ENCODE assay signal across 13 cellular contexts in the genomic region with DNA sequence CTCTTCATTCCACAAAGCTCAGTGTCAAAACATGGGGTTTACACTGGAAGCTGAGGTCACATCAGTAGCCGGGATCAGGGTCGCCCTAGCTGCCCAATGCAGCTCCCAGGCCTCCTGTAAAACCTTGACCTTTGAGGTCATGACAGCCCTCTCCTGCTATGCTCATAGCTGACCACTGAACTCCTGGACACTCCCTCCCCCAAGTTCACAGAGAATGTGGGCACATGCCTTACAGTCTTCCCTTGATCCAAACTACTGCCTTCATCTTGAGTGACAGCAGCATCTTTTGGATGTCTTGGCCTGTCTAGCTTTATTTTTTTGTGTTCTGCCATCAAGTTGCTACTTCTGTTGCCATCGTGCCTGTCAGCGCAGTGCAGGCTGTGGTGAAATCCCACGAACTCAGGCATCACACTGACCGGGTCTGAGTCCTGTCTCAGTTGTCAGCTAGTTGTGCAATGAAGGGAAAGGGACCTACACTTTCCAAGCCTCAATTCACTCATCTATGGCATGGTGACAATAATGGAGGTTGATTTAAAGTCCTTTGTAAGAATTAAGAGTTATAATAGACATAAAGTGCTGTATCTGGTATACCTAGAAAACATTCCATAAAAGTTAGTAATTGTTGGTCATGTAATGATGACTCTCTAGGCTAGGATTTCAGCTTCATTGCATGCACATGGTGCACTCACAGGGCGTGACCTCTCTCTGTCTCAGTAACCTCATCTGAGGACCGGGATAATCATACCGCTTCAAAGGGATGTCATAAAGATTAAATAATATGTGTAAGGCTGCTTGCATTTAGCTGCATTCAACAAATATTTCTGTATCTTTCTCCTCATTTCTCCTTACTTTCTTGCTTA. TPM values are rescaled to one million over a fixed set of nuclear protein-coding genes. Genes with fewer than 3 reads are reported as not detected.
A peak's percentile ranks its signal among the peaks of the same experiment; 100 is the strongest.
DNase-seq lines count a peak whose midpoint lies in the region; ATAC-seq, FAIRE-seq and TF ChIP-seq lines count a peak whose summit lies in the region.
"Had no signal": no experiment of that assay in that cellular context is flagged by ENCODE, and none has a peak within 500 bp of the region (broad histone marks: within the 10 kb centered on the region; RNA-seq: fewer than 3 reads in every experiment).

No MANE protein-coding gene starts in this region.

- peak; percentile 70 for DNase-seq in MCF 10A (ENCODE audit: unreplicated experiment)
- no peak for DNase-seq in breast epithelium (ENCODE audit: low spot score in 2 of 2)
- peak; percentile 86 for DNase-seq in RWPE1 (ENCODE audit: low spot score)
- peak; percentile 67 for DNase-seq in fibroblast of pulmonary artery (ENCODE audit: low read depth)
- DNase-seq in urothelium cell line (ENCODE audit: low spot score): peak; percentile 33
- DNase-seq in 8988T: no peak
- DNase-seq in SK-N-DZ (ENCODE audit: low spot score): no peak
- DNase-seq: NCI-H2107 had no signal

- no peaks in the 10 kb centered on the region for H3K9me3 Mint-ChIP-seq in MCF 10A (ENCODE audit: unreplicated experiment)
- H3K9me3 Mint-ChIP-seq: activated T-helper 2 cell treated with anti-CD3 and anti-CD28 coated beads, Interferon-gamma antibody, Interleukin-2, Interleukin-4, amounts not matched to agents 10 μg/mL and 5 μg/mL and 100 μg/mL, durations not matched to agents 14 hours and 24 hours and 36 hours had no signal

- intact Hi-C loops in MCF 10A (cut with micrococcal nuclease) (no loop called here), breast epithelium (cut with DNase I; ENCODE audit: low total_unique reads) (no loop called here)

- no peak for ATAC-seq in GM18861 (IDR thresholded peaks at IDR 0.05; ENCODE audit: unreplicated experiment)

- no peaks in the 10 kb centered on the region for H3K9me3 ChIP-seq in breast epithelium
- H3K9me3 ChIP-seq: prostate gland had no signal

- CTCF ChIA-PET in MCF 10A (lab: Yijun Ruan, JAX) (interaction anchor here (0.7 to 1.6 kb wide), 2 partner anchors 326 to 587 kb away, joined by 3 to 4 read pairs; no protein-coding TSS in a partner anchor), RWPE1 (lab: Yijun Ruan, JAX) (interaction anchor here (0.6 kb wide), 1 partner anchor 13 kb away, joined by 3 read pairs; no protein-coding TSS in a partner anchor)

- H3K36me3 ChIP-seq in breast epithelium: no peaks in the 10 kb centered on the region
- H3K36me3 ChIP-seq: prostate gland had no signal

- H3K27me3 ChIP-seq in breast epithelium: no peaks in the 10 kb centered on the region

- no peaks in the 10 kb centered on the region for H3K27me3 Mint-ChIP-seq in MCF 10A (ENCODE audit: insufficient read depth, unreplicated experiment)

- H3K27ac ChIP-seq in breast epithelium: no peak overlapping the region
- peak overlapping the region; percentile 56 for H3K27ac ChIP-seq in RWPE1
- H3K27ac ChIP-seq: prostate gland had no signal

- no peak for TF ChIP-seq POLR2A in breast epithelium (IDR thresholded peaks at IDR 0.05)

- TF ChIP-seq CTCF in MCF 10A (IDR thresholded peaks at IDR 0.05; ENCODE audit: unreplicated experiment) (no peak), breast epithelium (IDR thresholded peaks at IDR 0.05) (no peak), RWPE1 (conservative IDR thresholded peaks at IDR 0.05; ENCODE audit: low read depth) (no peak), fibroblast of pulmonary artery (IDR thresholded peaks at IDR 0.05; ENCODE audit: low read length, missing control alignments) (no peak)

- no peak for FAIRE-seq in urothelium cell line (lab: Jason Lieb, UNC)
- FAIRE-seq: islet of Langerhans had no signal

- H3K4me1 Mint-ChIP-seq in MCF 10A (ENCODE audit: insufficient read depth, unreplicated experiment): peaks cover 15% of the 10 kb centered on the region

- no TSS peak for BruUV-seq in MCF 10A (replicated peaks; lab: Mats Ljungman, UMichigan)

- POLR2A ChIA-PET in MCF 10A (lab: Yijun Ruan, JAX): interaction anchor here (0.7 to 1.4 kb wide), 3 partner anchors 28 to 77 kb away, joined by 3 to 5 read pairs (median 3); no protein-coding TSS in a partner anchor
- POLR2A ChIA-PET in RWPE1 (lab: Yijun Ruan, JAX; ENCODE audit: low non-redundant PET): no interaction called here

- no peak overlapping the region for H3K4me3 Mint-ChIP-seq in MCF 10A (ENCODE audit: unreplicated experiment)

- H3K36me3 Mint-ChIP-seq in MCF 10A (ENCODE audit: insufficient read depth, unreplicated experiment): no peaks in the 10 kb centered on the region

- H3K4me3 ChIP-seq in breast epithelium: no peak overlapping the region
- H3K4me3 ChIP-seq in fibroblast of pulmonary artery (replicated peaks; ENCODE audit: low read depth, low read length): no peak overlapping the region
- H3K4me3 ChIP-seq: prostate gland had no signal

- H3K4me1 ChIP-seq in breast epithelium: no peaks in the 10 kb centered on the region
- H3K4me1 ChIP-seq: prostate gland had no signal

- no peak overlapping the region for H3K27ac Mint-ChIP-seq in MCF 10A (ENCODE audit: low read depth, unreplicated experiment)
- H3K27ac Mint-ChIP-seq: activated T-helper 2 cell treated with anti-CD3 and anti-CD28 coated beads, Interferon-gamma antibody, Interleukin-2, Interleukin-4, amounts not matched to agents 10 μg/mL and 5 μg/mL and 100 μg/mL, durations not matched to agents 14 hours and 24 hours and 36 hours had no signal

RNA-seq across cellular contexts. Expression of gene ALOX5AP, which starts 16.5 kb away (rescaled TPM):
- total RNA-seq in MCF 10A (2022): 0.83 and 1.5 TPM in 2 replicates
- total RNA-seq in breast epithelium: 10 to 100 TPM; 32.1 to 47.4 (median 37.9) TPM
- polyA plus RNA-seq in SK-N-DZ (2014; cell fraction: cytosol; rRNA removed): not detected in 2 replicates
- not detected in 2 replicates for polyA plus RNA-seq in SK-N-DZ (2014; cell fraction: nucleus; rRNA removed)
- total RNA-seq: A673 had no signal

Comparison
In these comparisons a context has a peak if more than half of its experiments do, and no peak if none do; other contexts are left out.
1. DNase-seq: peak in MCF 10A (single experiment), RWPE1 (single experiment), fibroblast of pulmonary artery (single experiment) and urothelium cell line (single experiment); none in breast epithelium (0 of 2), 8988T (single experiment) and SK-N-DZ (single experiment).
2. RNA of gene ALOX5AP, which starts 16.5 kb away (total RNA-seq): 32.1 to 47.4 TPM in breast epithelium; 0.83 to 1.5 TPM in MCF 10A; every median in the first group is over 10 times any median in the second.